8 cellular contexts compared by ENCODE assay signal in genomic region chr5:112921833-112922817, GRCh38. TPM values are rescaled to one million over a fixed set of nuclear protein-coding genes. Genes with fewer than 3 reads are reported as not detected.
DNase-seq lines count a peak whose midpoint lies in the region; ATAC-seq and TF ChIP-seq lines count a peak whose summit lies in the region.

Gene REEP5, minus strand, starts transcription at chr5:112922227. Its CDS starts 37 bp downstream, at chr5:112922190.

- peak within 1 kb of the TSS; percentile 96 for H3K27ac ChIP-seq in upper lobe of right lung

- H3K27me3 ChIP-seq in adipocyte (replicated peaks; ENCODE audit: control insufficient read depth, insufficient read depth, low read length) (no peaks in the 10 kb centered on the region), upper lobe of right lung (no peaks in the 10 kb centered on the region)

- intact Hi-C loops in cardiac septum (cut with DNase I) = loop anchor here (1.0 to 5.0 kb wide), 4 partner anchors 55 to 370 kb away; partner anchors contain the start of gene SRP19
- intact Hi-C loops in posterior vena cava (cut with DNase I) = loop anchor here in 1 of 2 donors (10.0 kb wide), 1 partner anchor 47 kb away; no protein-coding TSS in a partner anchor
- intact Hi-C loops in upper lobe of right lung (cut with DNase I) = no loop called here

- peak; percentile 75 for TF ChIP-seq CTCF in GM12872 (IDR thresholded peaks at IDR 0.05; ENCODE audit: insufficient read depth, low read depth, low read length)
- peak; percentile 62 for TF ChIP-seq CTCF in upper lobe of right lung (IDR thresholded peaks at IDR 0.05)

- H3K4me1 ChIP-seq in adipocyte (ENCODE audit: control insufficient read depth, insufficient read depth, low read length) = peaks cover 28% of the 10 kb centered on the region
- H3K4me1 ChIP-seq in upper lobe of right lung = peaks cover 45% of the 10 kb centered on the region

- DNase-seq in NCI-H1105 (lab: John Stamatoyannopoulos, UW) (peak; percentile 59), T follicular helper cell (ENCODE audit: low read depth) (peak; percentile 67), adipocyte (ENCODE audit: low read depth) (peak; percentile 94), cardiac septum (ENCODE audit: low spot score) (peak; percentile 91), posterior vena cava (ENCODE audit: low spot score) (peak; percentile 95), upper lobe of right lung (peak; percentile 94)

- ATAC-seq in HG02610 (IDR thresholded peaks at IDR 0.05; ENCODE audit: unreplicated experiment) (peak; percentile 66), upper lobe of right lung (peak; percentile 96)

- H3K36me3 ChIP-seq in adipocyte (ENCODE audit: control insufficient read depth, insufficient read depth, low read length, severe bottlenecking) = peaks cover 29% of the 10 kb centered on the region
- peaks cover 27% of the 10 kb centered on the region for H3K36me3 ChIP-seq in upper lobe of right lung

- no peaks in the 10 kb centered on the region for H3K9me3 ChIP-seq in adipocyte (ENCODE audit: control insufficient read depth, low read length)
- H3K9me3 ChIP-seq in upper lobe of right lung = no peaks in the 10 kb centered on the region

- peak within 1 kb of the TSS; percentile 92 for H3K4me3 ChIP-seq in adipocyte (ENCODE audit: low read length)
- H3K4me3 ChIP-seq in upper lobe of right lung = peak within 1 kb of the TSS; percentile 95

- peak within 1 kb of the TSS; percentile 99 for H3K9ac ChIP-seq in adipocyte (ENCODE audit: low read length)

RNA-seq across cellular contexts. Expression of gene REEP5, which starts in this region (rescaled TPM):
- 119 TPM for total RNA-seq in cardiac septum
- total RNA-seq in posterior vena cava = 10 to 100 TPM; 63.8 to 76.3 TPM
- 108 TPM for total RNA-seq in upper lobe of right lung

Comparison
In these comparisons a context has a peak if more than half of its experiments do, and no peak if none do; other contexts are left out.
1. Peak in every context shown above with its lines: DNase-seq, ATAC-seq, H3K4me3 ChIP-seq and H3K27ac ChIP-seq.